ENCODE assay signal across 10 cellular contexts in genomic region chr12:117134059-117134458, GRCh38.
A peak's percentile ranks its signal among the peaks of the same experiment; 100 is the strongest.
DNase-seq lines count a peak whose midpoint lies in the region; ATAC-seq and TF ChIP-seq lines count a peak whose summit lies in the region.
"Had no signal": no experiment of that assay in that cellular context is flagged by ENCODE, and none has a peak within 500 bp of the region (broad histone marks: within the 10 kb centered on the region; RNA-seq: fewer than 3 reads in every experiment).

No MANE protein-coding gene starts in this region.

- ATAC-seq in HG03439 (IDR thresholded peaks at IDR 0.05; ENCODE audit: unreplicated experiment): no peak
- ATAC-seq in GM18907 (IDR thresholded peaks at IDR 0.05; ENCODE audit: unreplicated experiment): no peak

- no peaks in the 10 kb centered on the region for H3K27me3 ChIP-seq in HL-60 (ENCODE audit: insufficient read depth, poor library complexity, severe bottlenecking)
- H3K27me3 ChIP-seq: heart right ventricle had no signal

- H3K4me3 ChIP-seq in HL-60 (replicated peaks; ENCODE audit: insufficient read depth, low read length): no peak overlapping the region
- H3K4me3 ChIP-seq: heart right ventricle had no signal

- peak; percentile 56 to 79 for DNase-seq in HL-60 (ENCODE audit: low read depth in 1 of 2, low spot score in 1 of 2)
- peak; percentile 79 for DNase-seq in activated CD4-positive, alpha-beta T cell treated with anti-CD3 and anti-CD28 coated beads for 48 hours
- DNase-seq in cerebellar cortex (ENCODE audit: low spot score): peak; percentile 76
- DNase-seq in stimulated activated CD8-positive, alpha-beta memory T cell treated with anti-CD3 and anti-CD28 coated beads, Interleukin-15, amount 100 ng/mL, for 48 hours (ENCODE audit: low read depth in 2 of 2): peak; percentile 57 to 68
- DNase-seq in GM10266 (ENCODE audit: extremely low spot score): no peak
- DNase-seq in NCI-H2196 treated with DMSO at 0.1 percent for 48 hours (lab: John Stamatoyannopoulos, UW; ENCODE audit: unreplicated experiment): no peak
- DNase-seq: heart right ventricle, nucleus accumbens had no signal

- TF ChIP-seq CTCF in HL-60 (IDR thresholded peaks at IDR 0.05; ENCODE audit: insufficient read depth, low read length): no peak
- TF ChIP-seq CTCF in GM10266 (IDR thresholded peaks at IDR 0.05; ENCODE audit: control insufficient read depth, insufficient read depth, low read depth, missing control alignments): no peak

- H3K27ac ChIP-seq in HL-60 (replicated peaks): peak overlapping the region; percentile 36

Comparison
In these comparisons a context has a peak if more than half of its experiments do, and no peak if none do; other contexts are left out.
1. DNase-seq: peak in HL-60 (2 of 2), activated CD4-positive, alpha-beta T cell treated with anti-CD3 and anti-CD28 coated beads for 48 hours (single experiment), cerebellar cortex (single experiment) and stimulated activated CD8-positive, alpha-beta memory T cell treated with anti-CD3 and anti-CD28 coated beads, Interleukin-15, amount 100 ng/mL, for 48 hours (2 of 2); none in GM10266 (single experiment) and NCI-H2196 treated with DMSO at 0.1 percent for 48 hours (single experiment).